21 cellular contexts compared by ENCODE assay signal in genomic region chr3:193295985-193296384, GRCh38. TPM values are rescaled to one million over a fixed set of nuclear protein-coding genes. Genes with fewer than 3 reads are reported as not detected.
"Had no signal": no experiment of that assay in that cellular context is flagged by ENCODE, and none has a peak within 500 bp of the region (broad histone marks: within the 10 kb centered on the region; RNA-seq: fewer than 3 reads in every experiment).

No MANE protein-coding gene starts in this region.

- DNase-seq: IMR-90, Kasumi-1, KG1, MM.1S, NCI-H1092 treated with DMSO at 0.1 percent for 48 hours, NCI-H1436, NCI-H187, NCI-H2029, NCI-H2081 treated with DMSO at 0.1 percent for 48 hours, NCI-H2171, NCI-H226, NCI-H446, NCI-H510A, NCI-H524 treated with DMSO at 0.1 percent for 48 hours, NCI-H69, NCI-H774, SHP77, T-helper 1 cell had no signal

- H3K27ac ChIP-seq: RWPE1 had no signal

- ATAC-seq: HepG2, SK-N-SH treated with all-trans-retinoic acid at 6 μM for 48 hours had no signal

RNA-seq across cellular contexts. Expression of gene PLAAT1, which starts 55.0 kb away (rescaled TPM):
- total RNA-seq: HepG2 had no signal
- polyA plus RNA-seq: HepG2 had no signal
